Comparison of ENCODE assay signal across 1 cellular context in the genomic region with DNA sequence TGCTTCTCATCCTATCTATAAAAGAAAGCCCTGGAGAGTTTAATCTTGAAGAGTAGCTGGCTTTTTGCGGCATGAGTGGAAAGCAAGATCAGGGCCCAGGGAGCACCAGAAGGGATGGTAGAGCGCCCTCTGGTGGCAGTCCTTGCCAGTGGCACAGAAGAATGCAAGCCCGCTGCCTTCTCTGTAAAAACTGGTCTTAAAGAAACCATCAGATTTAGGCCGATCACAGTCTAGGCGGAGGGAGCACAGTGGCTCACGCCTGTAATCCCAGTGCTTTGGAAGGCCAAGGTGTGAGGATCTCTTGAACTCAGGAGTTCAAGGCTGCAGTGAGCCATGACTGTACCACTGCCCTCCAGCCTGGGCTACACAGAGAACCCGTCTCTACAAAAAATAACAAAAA.
TF ChIP-seq lines count a peak whose summit lies in the region.

No MANE protein-coding gene starts in this region.

TF ChIP-seq in Ishikawa, 13 proteins besides CTCF, POLR2A, EP300 and RAD21 (continued from another document):
- TF ChIP-seq, protein P1, sequence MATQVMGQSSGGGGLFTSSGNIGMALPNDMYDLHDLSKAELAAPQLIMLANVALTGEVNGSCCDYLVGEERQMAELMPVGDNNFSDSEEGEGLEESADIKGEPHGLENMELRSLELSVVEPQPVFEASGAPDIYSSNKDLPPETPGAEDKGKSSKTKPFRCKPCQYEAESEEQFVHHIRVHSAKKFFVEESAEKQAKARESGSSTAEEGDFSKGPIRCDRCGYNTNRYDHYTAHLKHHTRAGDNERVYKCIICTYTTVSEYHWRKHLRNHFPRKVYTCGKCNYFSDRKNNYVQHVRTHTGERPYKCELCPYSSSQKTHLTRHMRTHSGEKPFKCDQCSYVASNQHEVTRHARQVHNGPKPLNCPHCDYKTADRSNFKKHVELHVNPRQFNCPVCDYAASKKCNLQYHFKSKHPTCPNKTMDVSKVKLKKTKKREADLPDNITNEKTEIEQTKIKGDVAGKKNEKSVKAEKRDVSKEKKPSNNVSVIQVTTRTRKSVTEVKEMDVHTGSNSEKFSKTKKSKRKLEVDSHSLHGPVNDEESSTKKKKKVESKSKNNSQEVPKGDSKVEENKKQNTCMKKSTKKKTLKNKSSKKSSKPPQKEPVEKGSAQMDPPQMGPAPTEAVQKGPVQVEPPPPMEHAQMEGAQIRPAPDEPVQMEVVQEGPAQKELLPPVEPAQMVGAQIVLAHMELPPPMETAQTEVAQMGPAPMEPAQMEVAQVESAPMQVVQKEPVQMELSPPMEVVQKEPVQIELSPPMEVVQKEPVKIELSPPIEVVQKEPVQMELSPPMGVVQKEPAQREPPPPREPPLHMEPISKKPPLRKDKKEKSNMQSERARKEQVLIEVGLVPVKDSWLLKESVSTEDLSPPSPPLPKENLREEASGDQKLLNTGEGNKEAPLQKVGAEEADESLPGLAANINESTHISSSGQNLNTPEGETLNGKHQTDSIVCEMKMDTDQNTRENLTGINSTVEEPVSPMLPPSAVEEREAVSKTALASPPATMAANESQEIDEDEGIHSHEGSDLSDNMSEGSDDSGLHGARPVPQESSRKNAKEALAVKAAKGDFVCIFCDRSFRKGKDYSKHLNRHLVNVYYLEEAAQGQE (IDR thresholded peaks at IDR 0.05; ENCODE audit: low read depth): no peak
- TF ChIP-seq, protein P2, sequence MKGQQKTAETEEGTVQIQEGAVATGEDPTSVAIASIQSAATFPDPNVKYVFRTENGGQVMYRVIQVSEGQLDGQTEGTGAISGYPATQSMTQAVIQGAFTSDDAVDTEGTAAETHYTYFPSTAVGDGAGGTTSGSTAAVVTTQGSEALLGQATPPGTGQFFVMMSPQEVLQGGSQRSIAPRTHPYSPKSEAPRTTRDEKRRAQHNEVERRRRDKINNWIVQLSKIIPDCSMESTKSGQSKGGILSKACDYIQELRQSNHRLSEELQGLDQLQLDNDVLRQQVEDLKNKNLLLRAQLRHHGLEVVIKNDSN (IDR thresholded peaks at IDR 0.05): no peak
- TF ChIP-seq NFIC (IDR thresholded peaks at IDR 0.05): no peak
